Comparison of ENCODE assay signal across 10 cellular contexts in the genomic region with DNA sequence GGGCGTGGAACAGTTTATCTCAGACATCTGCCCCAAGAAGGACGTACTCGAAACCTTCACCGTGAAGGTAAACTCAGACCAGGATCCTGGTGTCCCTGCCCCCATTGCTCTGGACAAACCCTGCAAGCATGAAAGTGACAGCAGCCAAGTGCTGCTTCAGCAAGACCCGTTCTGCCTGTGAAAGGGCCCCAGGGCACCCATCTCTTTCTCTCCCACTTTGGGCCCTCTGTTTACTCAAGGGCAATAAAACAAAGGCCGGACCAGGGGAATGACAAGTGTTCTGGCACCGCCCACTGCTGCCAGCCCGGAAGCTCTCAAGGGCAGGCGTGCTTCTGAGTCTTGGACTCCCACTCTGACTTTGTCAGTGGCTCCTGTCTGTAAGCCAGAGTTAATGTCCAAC. TPM values are rescaled to one million over a fixed set of nuclear protein-coding genes. Genes with fewer than 3 reads are reported as not detected.
DNase-seq lines count a peak whose midpoint lies in the region; ATAC-seq, FAIRE-seq and TF ChIP-seq lines count a peak whose summit lies in the region.
"Had no signal": no experiment of that assay in that cellular context is flagged by ENCODE, and none has a peak within 500 bp of the region (broad histone marks: within the 10 kb centered on the region; RNA-seq: fewer than 3 reads in every experiment).

No MANE protein-coding gene starts in this region.

- H3K27me3 ChIP-seq in parathyroid adenoma (ENCODE audit: control insufficient read depth, insufficient read depth, low read length) (no peaks in the 10 kb centered on the region), foreskin keratinocyte (no peaks in the 10 kb centered on the region)

- peaks cover 8% of the 10 kb centered on the region for H3K79me2 ChIP-seq in parathyroid adenoma

- no peak overlapping the region for H3K4me3 ChIP-seq in parathyroid adenoma (ENCODE audit: low read depth, low read length)
- H3K4me3 ChIP-seq: GM12878 had no signal

- H3K27ac ChIP-seq in epithelial cell of prostate (peak overlapping the region; percentile 2), parathyroid adenoma (peak overlapping the region; percentile 99), foreskin keratinocyte (no peak overlapping the region)

- TF ChIP-seq CTCF in parathyroid adenoma (IDR thresholded peaks at IDR 0.05) (no peak), GM10266 (IDR thresholded peaks at IDR 0.05; ENCODE audit: control insufficient read depth, insufficient read depth, low read depth, missing control alignments) (no peak), foreskin keratinocyte (conservative IDR thresholded peaks at IDR 0.05) (no peak)

- no peak for FAIRE-seq in urothelium cell line (lab: Jason Lieb, UNC)
- FAIRE-seq: GM12878 had no signal

- no peak for ATAC-seq in foreskin keratinocyte
- ATAC-seq: GM12878 had no signal

- H3K9me3 ChIP-seq in parathyroid adenoma (ENCODE audit: control insufficient read depth, low read length): no peaks in the 10 kb centered on the region

- DNase-seq in DMS153 treated with DMSO at 0.1 percent for 48 hours (lab: John Stamatoyannopoulos, UW; ENCODE audit: unreplicated experiment): peak; percentile 75
- DNase-seq in NCI-H187 (lab: John Stamatoyannopoulos, UW): peak; percentile 64 to 75
- DNase-seq in epithelial cell of prostate (ENCODE audit: low read depth, low spot score): no peak
- DNase-seq in stimulated activated CD4-positive, alpha-beta T cell treated with anti-CD3 and anti-CD28 coated beads, Interleukin-2, amount 100 ng/mL, for 48 hours: no peak
- DNase-seq in GM10266 (ENCODE audit: extremely low spot score): no peak
- DNase-seq in foreskin keratinocyte: no peak
- DNase-seq in urothelium cell line (ENCODE audit: low spot score): no peak
- DNase-seq: cerebellar nuclear complex had no signal

- H3K36me3 ChIP-seq in parathyroid adenoma (ENCODE audit: control insufficient read depth, insufficient read depth, low read length): peaks cover 3% of the 10 kb centered on the region

- H3K4me1 ChIP-seq in parathyroid adenoma (peaks cover 93% of the 10 kb centered on the region), foreskin keratinocyte (peaks cover 14% of the 10 kb centered on the region)

- peak overlapping the region; percentile 59 for H3K4me2 ChIP-seq in parathyroid adenoma (ENCODE audit: low read length)

- peak overlapping the region; percentile 32 for H3K9ac ChIP-seq in parathyroid adenoma

- H2AFZ ChIP-seq in parathyroid adenoma: no peak overlapping the region

RNA-seq across cellular contexts. Expression of gene CD9, which starts 35.3 kb away (rescaled TPM):
- 577 and 589 TPM in 2 replicates for total RNA-seq in foreskin keratinocyte
- 620 and 648 TPM in 2 replicates for polyA plus RNA-seq in foreskin keratinocyte

Comparison
In these comparisons a context has a peak if more than half of its experiments do, and no peak if none do; other contexts are left out.
1. DNase-seq: peak in DMS153 treated with DMSO at 0.1 percent for 48 hours (single experiment) and NCI-H187 (2 of 2); none in epithelial cell of prostate (single experiment), stimulated activated CD4-positive, alpha-beta T cell treated with anti-CD3 and anti-CD28 coated beads, Interleukin-2, amount 100 ng/mL, for 48 hours (0 of 2), GM10266 (single experiment), foreskin keratinocyte (0 of 2) and urothelium cell line (single experiment).